1 cellular context compared by ENCODE assay signal in genomic region chr22:19122143-19122751, GRCh38.
TF ChIP-seq lines count a peak whose summit lies in the region.

Gene DGCR2 (minus strand): TSS chr22:19122412. CDS start chr22:19122206, 206 bp downstream.

TF ChIP-seq in GM23338, 12 proteins besides CTCF, POLR2A, EP300 and RAD21 (continued from another document):
- TF ChIP-seq ZNF462 (CRISPR knock-in tag; IDR thresholded peaks at IDR 0.05) (no peak), REST (IDR thresholded peaks at IDR 0.05; ENCODE audit: unreplicated experiment) (no peak)
